ENCODE assay signal across 18 cellular contexts in the genomic region with DNA sequence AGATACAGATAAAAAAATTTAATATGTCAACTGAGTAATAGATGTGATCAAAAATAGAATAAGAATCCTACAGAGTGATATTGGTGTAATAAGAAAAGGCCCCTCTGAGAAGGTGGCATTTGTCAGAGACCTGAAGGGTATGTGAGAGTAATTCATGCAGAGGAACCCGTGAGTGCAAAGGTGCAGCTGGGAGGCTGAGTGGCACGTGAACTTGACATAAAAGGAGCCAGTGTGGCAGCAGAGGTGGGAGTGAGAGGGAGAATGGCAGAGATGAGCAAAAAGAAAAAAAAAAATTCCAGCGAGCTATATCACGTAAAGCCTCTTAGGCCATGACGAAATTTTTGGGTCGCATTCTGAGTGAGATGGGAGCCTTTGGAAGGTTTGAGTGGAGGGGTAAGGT.
A peak's percentile ranks its signal among the peaks of the same experiment; 100 is the strongest.
DNase-seq lines count a peak whose midpoint lies in the region; ATAC-seq and TF ChIP-seq lines count a peak whose summit lies in the region.
"Had no signal": no experiment of that assay in that cellular context is flagged by ENCODE, and none has a peak within 500 bp of the region (broad histone marks: within the 10 kb centered on the region; RNA-seq: fewer than 3 reads in every experiment).

No MANE protein-coding gene starts in this region.

- intact Hi-C loops in mucosa of descending colon (cut with DNase I, micrococcal nuclease) (no loop called here), tibial artery (cut with DNase I; ENCODE audit: low total_unique reads) (no loop called here)

- H3K9me3 ChIP-seq in mucosa of descending colon = no peaks in the 10 kb centered on the region
- no peaks in the 10 kb centered on the region for H3K9me3 ChIP-seq in tibial artery

- ATAC-seq in mucosa of descending colon = no peak
- ATAC-seq: GM12878 had no signal

- peaks cover 8% of the 10 kb centered on the region for H3K9me3 Mint-ChIP-seq in activated naive CD4-positive, alpha-beta T cell treated with anti-CD3 and anti-CD28 coated beads, Interleukin-2, amount 10 ng/mL, durations not matched to agents 7 days and 5 days

- no peaks in the 10 kb centered on the region for H3K27me3 Mint-ChIP-seq in activated naive CD4-positive, alpha-beta T cell treated with anti-CD3 and anti-CD28 coated beads, Interleukin-2, amount 10 ng/mL, durations not matched to agents 7 days and 5 days

- CTCF ChIA-PET in activated naive CD4-positive, alpha-beta T cell treated with anti-CD3 and anti-CD28 coated beads, Interleukin-2, amount 10 ng/mL, durations not matched to agents 7 days and 5 days (lab: Charles Lee) = no interaction called here

- TF ChIP-seq CTCF in mucosa of descending colon (IDR thresholded peaks at IDR 0.05) (no peak), tibial artery (IDR thresholded peaks at IDR 0.05) (no peak)

- H3K4me1 Mint-ChIP-seq in activated naive CD4-positive, alpha-beta T cell treated with anti-CD3 and anti-CD28 coated beads, Interleukin-2, amount 10 ng/mL, durations not matched to agents 7 days and 5 days = no peaks in the 10 kb centered on the region
- H3K4me1 Mint-ChIP-seq: CD4-positive, alpha-beta memory T cell had no signal

- H3K4me3 Mint-ChIP-seq in activated naive CD4-positive, alpha-beta T cell treated with anti-CD3 and anti-CD28 coated beads, Interleukin-2, amount 10 ng/mL, durations not matched to agents 7 days and 5 days = no peak overlapping the region
- H3K4me3 Mint-ChIP-seq: CD4-positive, alpha-beta memory T cell had no signal

- peak overlapping the region; percentile 4 for H3K27ac Mint-ChIP-seq in activated naive CD4-positive, alpha-beta T cell treated with anti-CD3 and anti-CD28 coated beads, Interleukin-2, amount 10 ng/mL, durations not matched to agents 7 days and 5 days

- no peak overlapping the region for H3K27ac ChIP-seq in tibial artery
- H3K27ac ChIP-seq: GM23248 had no signal

- no peak overlapping the region for H3K4me3 ChIP-seq in mucosa of descending colon
- H3K4me3 ChIP-seq in tibial artery = no peak overlapping the region
- H3K4me3 ChIP-seq: GM12878, GM23248 had no signal

- H3K4me1 ChIP-seq in mucosa of descending colon (ENCODE audit: low read depth) (no peaks in the 10 kb centered on the region), tibial artery (peaks cover 0 to 13% (median 0%) of the 10 kb centered on the region in 4 donors)

- DNase-seq in activated naive CD4-positive, alpha-beta T cell treated with anti-CD3 and anti-CD28 coated beads, Interleukin-2, amount 10 ng/mL, durations not matched to agents 7 days and 5 days = no peak
- DNase-seq in activated naive CD4-positive, alpha-beta T cell treated with anti-CD3 and anti-CD28 coated beads, Interleukin-2, amount 50 U/mL, for 16 hours = no peak
- DNase-seq in NCI-H2171 treated with DMSO at 0.1 percent for 48 hours (lab: John Stamatoyannopoulos, UW) (peak; percentile 74), left kidney (ENCODE audit: low read depth, low spot score) (peak; percentile 28), mucosa of descending colon (no peak), tibial artery (no peak)
- DNase-seq in stimulated activated CD8-positive, alpha-beta memory T cell treated with anti-CD3 and anti-CD28 coated beads, Interleukin-4, amount 100 ng/mL, for 48 hours = no peak
- DNase-seq: C1 segment of cervical spinal cord; Calu3; CD4-positive, alpha-beta memory T cell; COR-L47; DMS79; EL; GDM1; GM23248; H7; HCEC 1CT had no signal

- H3K27me3 ChIP-seq in tibial artery = no peaks in the 10 kb centered on the region

- no peaks in the 10 kb centered on the region for H3K36me3 Mint-ChIP-seq in activated naive CD4-positive, alpha-beta T cell treated with anti-CD3 and anti-CD28 coated beads, Interleukin-2, amount 10 ng/mL, durations not matched to agents 7 days and 5 days
- H3K36me3 Mint-ChIP-seq: CD4-positive, alpha-beta memory T cell had no signal

- no peaks in the 10 kb centered on the region for H3K36me3 ChIP-seq in mucosa of descending colon (ENCODE audit: low read depth)
- no peaks in the 10 kb centered on the region for H3K36me3 ChIP-seq in tibial artery

Comparison
In these comparisons a context has a peak if more than half of its experiments do, and no peak if none do; other contexts are left out.
1. DNase-seq: peak in NCI-H2171 treated with DMSO at 0.1 percent for 48 hours (single experiment) and left kidney (single experiment); none in activated naive CD4-positive, alpha-beta T cell treated with anti-CD3 and anti-CD28 coated beads, Interleukin-2, amount 10 ng/mL, durations not matched to agents 7 days and 5 days (single experiment), activated naive CD4-positive, alpha-beta T cell treated with anti-CD3 and anti-CD28 coated beads, Interleukin-2, amount 50 U/mL, for 16 hours (single experiment), mucosa of descending colon (0 of 3), stimulated activated CD8-positive, alpha-beta memory T cell treated with anti-CD3 and anti-CD28 coated beads, Interleukin-4, amount 100 ng/mL, for 48 hours (single experiment) and tibial artery (0 of 2).